26 cellular contexts compared by ENCODE assay signal in genomic region chr7:57210212-57210611, GRCh38.
DNase-seq lines count a peak whose midpoint lies in the region; ATAC-seq, FAIRE-seq and TF ChIP-seq lines count a peak whose summit lies in the region.
"Had no signal": no experiment of that assay in that cellular context is flagged by ENCODE, and none has a peak within 500 bp of the region (broad histone marks: within the 10 kb centered on the region; RNA-seq: fewer than 3 reads in every experiment).

No MANE protein-coding gene starts in this region.

- intact Hi-C loops in cardiac septum (cut with DNase I) (no loop called here), heart right ventricle (cut with DNase I) (no loop called here), kidney (cut with DNase I) (no loop called here), posterior vena cava (cut with DNase I) (no loop called here), upper lobe of right lung (cut with DNase I) (no loop called here)

- H3K9me3 ChIP-seq in heart right ventricle (peaks cover 0 to 81% (median 0%) of the 10 kb centered on the region in 11 donors), kidney (ENCODE audit: control insufficient read depth in 1 of 2, low read length in 2 of 2) (peaks cover 5 to 10% of the 10 kb centered on the region in 2 donors), upper lobe of right lung (no peaks in the 10 kb centered on the region)
- no peaks in the 10 kb centered on the region for H3K9me3 ChIP-seq in effector memory CD4-positive, alpha-beta T cell (ENCODE audit: control insufficient read depth, low read length)
- H3K9me3 ChIP-seq: BE2C had no signal

- 74 to 75% methylated on average over 3 of the region's 3 CpGs for WGBS in heart right ventricle, 2 donors

- no peak for ATAC-seq in heart right ventricle
- ATAC-seq in upper lobe of right lung = no peak
- ATAC-seq: A549, GM12878 had no signal

- no peaks in the 10 kb centered on the region for H3K4me1 ChIP-seq in heart right ventricle
- no peaks in the 10 kb centered on the region for H3K4me1 ChIP-seq in kidney (ENCODE audit: control insufficient read depth in 1 of 2, insufficient read depth in 1 of 2, low read depth in 1 of 2, low read length in 2 of 2)
- H3K4me1 ChIP-seq in upper lobe of right lung = no peaks in the 10 kb centered on the region
- no peaks in the 10 kb centered on the region for H3K4me1 ChIP-seq in effector memory CD4-positive, alpha-beta T cell (ENCODE audit: control insufficient read depth, insufficient read depth, low read length, poor library complexity, severe bottlenecking)
- H3K4me1 ChIP-seq: A549; BE2C; BLaER1 treated with 17β-estradiol and CSF1 and Interleukin-3, amounts not matched to agents 10 nM and 100 nM had no signal

- H3K4me3 ChIP-seq in heart right ventricle (no peak overlapping the region), kidney (ENCODE audit: low read length in 2 of 2) (no peak overlapping the region), upper lobe of right lung (no peak overlapping the region)
- H3K4me3 ChIP-seq in effector memory CD4-positive, alpha-beta T cell (ENCODE audit: insufficient read depth, low read depth, low read length, poor library complexity, severe bottlenecking) = no peak overlapping the region
- H3K4me3 ChIP-seq: A549; BLaER1 treated with 17β-estradiol and CSF1 and Interleukin-3, amounts not matched to agents 10 nM and 100 nM; GM12878; GM23248 had no signal

- H3K27ac ChIP-seq in heart right ventricle = no peak overlapping the region
- H3K27ac ChIP-seq in kidney (ENCODE audit: low read depth in 2 of 2, low read length in 2 of 2) = no peak overlapping the region
- H3K27ac ChIP-seq in upper lobe of right lung = no peak overlapping the region
- no peak overlapping the region for H3K27ac ChIP-seq in effector memory CD4-positive, alpha-beta T cell (ENCODE audit: insufficient read depth, low read length, poor library complexity, severe bottlenecking)
- H3K27ac ChIP-seq: A549; BLaER1 treated with 17β-estradiol and CSF1 and Interleukin-3, amounts not matched to agents 10 nM and 100 nM; GM23248 had no signal

- FAIRE-seq in kidney (lab: Jason Lieb, UNC) = no peak
- FAIRE-seq: A549, D721Med, GM12878, GM19239, H1 had no signal

- no peak overlapping the region for H3K9ac ChIP-seq in kidney (ENCODE audit: low read length in 2 of 2)
- H3K9ac ChIP-seq: BLaER1 treated with 17β-estradiol and CSF1 and Interleukin-3, amounts not matched to agents 10 nM and 100 nM; GM23248 had no signal

- TF ChIP-seq CTCF in heart right ventricle (IDR thresholded peaks at IDR 0.05) (no peak), kidney (IDR thresholded peaks at IDR 0.05; ENCODE audit: borderline replicate concordance, extremely low read depth, insufficient read depth) (no peak), upper lobe of right lung (IDR thresholded peaks at IDR 0.05) (no peak)

- DNase-seq in cardiac septum (ENCODE audit: low spot score) (peak; percentile 38), heart right ventricle (no peak), kidney (peak; percentile 27), posterior vena cava (ENCODE audit: low spot score) (peak; percentile 45), upper lobe of right lung (peak; percentile 40), mucosa of gallbladder (ENCODE audit: low spot score) (no peak)
- no peak for DNase-seq in effector memory CD4-positive, alpha-beta T cell
- DNase-seq: 8988T; ACHN; AML-193; BE2C; CD4-positive, alpha-beta T cell; CD8-positive, alpha-beta memory T cell; DMS 273 treated with DMSO at 0.1 percent for 48 hours; DMS79; EL; GDM1; GM23248; H7; HCEC 1CT had no signal

- no peaks in the 10 kb centered on the region for H3K27me3 ChIP-seq in heart right ventricle
- no peaks in the 10 kb centered on the region for H3K27me3 ChIP-seq in upper lobe of right lung
- no peaks in the 10 kb centered on the region for H3K27me3 ChIP-seq in effector memory CD4-positive, alpha-beta T cell (replicated peaks; ENCODE audit: control insufficient read depth, insufficient read depth, low read length, poor library complexity, severe bottlenecking)
- H3K27me3 ChIP-seq: BE2C; BLaER1 treated with 17β-estradiol and CSF1 and Interleukin-3, amounts not matched to agents 10 nM and 100 nM had no signal

- H3K36me3 ChIP-seq in heart right ventricle (no peaks in the 10 kb centered on the region), kidney (ENCODE audit: control insufficient read depth in 1 of 2, insufficient read depth in 2 of 2, low read length in 2 of 2) (no peaks in the 10 kb centered on the region), upper lobe of right lung (no peaks in the 10 kb centered on the region)
- H3K36me3 ChIP-seq in effector memory CD4-positive, alpha-beta T cell (ENCODE audit: control insufficient read depth, insufficient read depth, low read length) = no peaks in the 10 kb centered on the region
- H3K36me3 ChIP-seq: BE2C; BLaER1 treated with 17β-estradiol and CSF1 and Interleukin-3, amounts not matched to agents 10 nM and 100 nM had no signal

Comparison
In these comparisons a context has a peak if more than half of its experiments do, and no peak if none do; other contexts are left out.
1. DNase-seq: peak in cardiac septum (single experiment), kidney (single experiment), posterior vena cava (single experiment) and upper lobe of right lung (single experiment); none in heart right ventricle (0 of 2), mucosa of gallbladder (single experiment) and effector memory CD4-positive, alpha-beta T cell (0 of 3).